Comparison of ENCODE assay signal across 24 cellular contexts in genomic region chrY:20659455-20659854, GRCh38.
DNase-seq lines count a peak whose midpoint lies in the region; ATAC-seq and TF ChIP-seq lines count a peak whose summit lies in the region.
"Had no signal": no experiment of that assay in that cellular context is flagged by ENCODE, and none has a peak within 500 bp of the region (broad histone marks: within the 10 kb centered on the region; RNA-seq: fewer than 3 reads in every experiment).

No MANE protein-coding gene starts in this region.

- ATAC-seq in activated B cell treated with CpG ODN at 0.5 μM for 24 hours (ENCODE audit: low read depth) (peak; percentile 71), HG03280 (IDR thresholded peaks at IDR 0.05; ENCODE audit: unreplicated experiment) (no peak), aorta (ENCODE audit: low FRiP score) (no peak)
- ATAC-seq in activated CD8-positive, alpha-beta T cell treated with anti-CD3 and anti-CD28 coated beads, Interleukin-2, amount 10 ng/mL, durations not matched to agents 7 days and 5 days = no peak
- ATAC-seq: GM23338, PC-3, Right ventricle myocardium inferior, SK-N-SH treated with all-trans-retinoic acid at 6 μM for 48 hours had no signal

- H3K4me1 Mint-ChIP-seq in activated B cell treated with CpG ODN at 0.5 μM for 24 hours = peaks cover 13% of the 10 kb centered on the region
- H3K4me1 Mint-ChIP-seq in activated CD8-positive, alpha-beta T cell treated with anti-CD3 and anti-CD28 coated beads, Interleukin-2, amount 10 ng/mL, durations not matched to agents 7 days and 5 days (ENCODE audit: low read depth) = no peaks in the 10 kb centered on the region
- H3K4me1 Mint-ChIP-seq: GM23338, H9 had no signal

- H3K36me3 Mint-ChIP-seq in activated B cell treated with CpG ODN at 0.5 μM for 24 hours (ENCODE audit: low read depth) = no peaks in the 10 kb centered on the region
- no peaks in the 10 kb centered on the region for H3K36me3 Mint-ChIP-seq in activated CD8-positive, alpha-beta T cell treated with anti-CD3 and anti-CD28 coated beads, Interleukin-2, amount 10 ng/mL, durations not matched to agents 7 days and 5 days (ENCODE audit: low read depth)

- H3K4me1 ChIP-seq in neutrophil (ENCODE audit: control insufficient read depth in 1 of 2, insufficient read depth in 1 of 2, low read depth in 1 of 2, low read length in 1 of 2) = peaks cover 0 to 11% of the 10 kb centered on the region in 2 experiments
- H3K4me1 ChIP-seq in aorta (ENCODE audit: control insufficient read depth in 1 of 2, insufficient read depth in 2 of 2, low read length in 2 of 2) = no peaks in the 10 kb centered on the region
- H3K4me1 ChIP-seq: BLaER1, SJCRH30 had no signal

- no peaks in the 10 kb centered on the region for H3K36me3 ChIP-seq in neutrophil
- H3K36me3 ChIP-seq in aorta (ENCODE audit: control insufficient read depth in 1 of 2, insufficient read depth in 2 of 2, low read length in 1 of 2) = no peaks in the 10 kb centered on the region
- H3K36me3 ChIP-seq: BLaER1, SJCRH30 had no signal

- DNase-seq in CD1c-positive myeloid dendritic cell (ENCODE audit: extremely low spot score) (peak; percentile 1), SKM-1 (lab: John Stamatoyannopoulos, UW; ENCODE audit: unreplicated experiment) (peak; percentile 1), activated B cell treated with CpG ODN at 0.5 μM for 24 hours (no peak), aorta (no peak)
- no peak for DNase-seq in activated CD8-positive, alpha-beta T cell treated with anti-CD3 and anti-CD28 coated beads, Interleukin-2, amount 10 ng/mL, durations not matched to agents 7 days and 5 days
- DNase-seq: CD4-positive, alpha-beta T cell; DMS53; H9; IMR-90; NCI-H1105; NCI-H1436 treated with DMSO at 0.1 percent for 48 hours; NCI-H187 treated with DMSO at 0.1 percent for 48 hours; NCI-H2171 treated with DMSO at 0.1 percent for 48 hours; NCI-H345; NCI-H524; NCI-H774; PC-3; SJCRH30 had no signal

- TF ChIP-seq CTCF in activated B cell treated with CpG ODN at 0.5 μM for 24 hours (IDR thresholded peaks at IDR 0.05) = no peak
- no peak for TF ChIP-seq CTCF in neutrophil (IDR thresholded peaks at IDR 0.05)

- CTCF ChIA-PET in activated B cell treated with CpG ODN at 0.5 μM for 24 hours (lab: Charles Lee) = no interaction called here
- CTCF ChIA-PET in activated CD8-positive, alpha-beta T cell treated with anti-CD3 and anti-CD28 coated beads, Interleukin-2, amount 10 ng/mL, durations not matched to agents 7 days and 5 days (lab: Charles Lee) = no interaction called here

- POLR2A ChIA-PET in activated B cell treated with CpG ODN at 0.5 μM for 24 hours (lab: Charles Lee) = interaction anchor here (1.2 kb wide), 1 partner anchor 84 kb away, joined by 4 read pairs; the partner anchor contains the start of gene EIF1AY
- POLR2A ChIA-PET in activated CD8-positive, alpha-beta T cell treated with anti-CD3 and anti-CD28 coated beads, Interleukin-2, amount 10 ng/mL, durations not matched to agents 7 days and 5 days (lab: Charles Lee) = no interaction called here

- intact Hi-C loops in activated B cell treated with CpG ODN at 0.5 μM for 24 hours (cut with micrococcal nuclease) = loop anchor here (10.0 kb wide), 1 partner anchor 595 kb away; no protein-coding TSS in a partner anchor
- intact Hi-C loops in aorta (cut with DNase I) = no loop called here

- H3K4me3 Mint-ChIP-seq in activated B cell treated with CpG ODN at 0.5 μM for 24 hours = no peak overlapping the region
- H3K4me3 Mint-ChIP-seq in activated CD8-positive, alpha-beta T cell treated with anti-CD3 and anti-CD28 coated beads, Interleukin-2, amount 10 ng/mL, durations not matched to agents 7 days and 5 days = no peak overlapping the region
- H3K4me3 Mint-ChIP-seq: CD4-positive, alpha-beta T cell; GM23338; H9 had no signal

- H3K27me3 Mint-ChIP-seq in activated B cell treated with CpG ODN at 0.5 μM for 24 hours = no peaks in the 10 kb centered on the region
- no peaks in the 10 kb centered on the region for H3K27me3 Mint-ChIP-seq in activated CD8-positive, alpha-beta T cell treated with anti-CD3 and anti-CD28 coated beads, Interleukin-2, amount 10 ng/mL, durations not matched to agents 7 days and 5 days (ENCODE audit: low read depth)
- H3K27me3 Mint-ChIP-seq: CD4-positive, alpha-beta T cell had no signal

- H3K27me3 ChIP-seq in neutrophil (no peaks in the 10 kb centered on the region), aorta (ENCODE audit: control insufficient read depth in 1 of 2, insufficient read depth in 2 of 2, low read length in 1 of 2) (no peaks in the 10 kb centered on the region)
- H3K27me3 ChIP-seq: BLaER1, SJCRH30 had no signal

- 9% methylated on average over 2 of the region's 2 CpGs; no CpG with 5 or more reads in 1 of the 2 donors for WGBS in aorta, 2 donors

- peak overlapping the region; percentile 63 for H3K27ac ChIP-seq in neutrophil
- no peak overlapping the region for H3K27ac ChIP-seq in aorta (ENCODE audit: low read depth in 1 of 2, low read length in 2 of 2)
- H3K27ac ChIP-seq: BLaER1, SJCRH30 had no signal

- no peak overlapping the region for H3K27ac Mint-ChIP-seq in activated B cell treated with CpG ODN at 0.5 μM for 24 hours
- no peak overlapping the region for H3K27ac Mint-ChIP-seq in activated CD8-positive, alpha-beta T cell treated with anti-CD3 and anti-CD28 coated beads, Interleukin-2, amount 10 ng/mL, durations not matched to agents 7 days and 5 days
- H3K27ac Mint-ChIP-seq: CD4-positive, alpha-beta T cell; GM23338; H9 had no signal

- no peaks in the 10 kb centered on the region for H3K9me3 Mint-ChIP-seq in activated B cell treated with CpG ODN at 0.5 μM for 24 hours
- no peaks in the 10 kb centered on the region for H3K9me3 Mint-ChIP-seq in activated CD8-positive, alpha-beta T cell treated with anti-CD3 and anti-CD28 coated beads, Interleukin-2, amount 10 ng/mL, durations not matched to agents 7 days and 5 days (ENCODE audit: insufficient read depth)
- H3K9me3 Mint-ChIP-seq: CD4-positive, alpha-beta T cell; H9 had no signal

- H3K4me3 ChIP-seq in neutrophil (ENCODE audit: low read depth in 1 of 2, low read length in 1 of 2) = no peak overlapping the region
- no peak overlapping the region for H3K4me3 ChIP-seq in aorta (ENCODE audit: low read length in 2 of 2)
- H3K4me3 ChIP-seq: BLaER1, GM23338, SJCRH30 had no signal

- H3K9me3 ChIP-seq in neutrophil (no peaks in the 10 kb centered on the region), aorta (ENCODE audit: control insufficient read depth, low read length) (no peaks in the 10 kb centered on the region)
- H3K9me3 ChIP-seq: BLaER1, SJCRH30 had no signal

Comparison
In these comparisons a context has a peak if more than half of its experiments do, and no peak if none do; other contexts are left out.
1. DNase-seq: peak in CD1c-positive myeloid dendritic cell (single experiment) and SKM-1 (single experiment); none in activated B cell treated with CpG ODN at 0.5 μM for 24 hours (single experiment), activated CD8-positive, alpha-beta T cell treated with anti-CD3 and anti-CD28 coated beads, Interleukin-2, amount 10 ng/mL, durations not matched to agents 7 days and 5 days (single experiment) and aorta (0 of 2).